Comparison of ENCODE assay signal across 8 cellular contexts in genomic region chr15:96893159-96893906, GRCh38.
DNase-seq lines count a peak whose midpoint lies in the region; ATAC-seq and TF ChIP-seq lines count a peak whose summit lies in the region.

No MANE protein-coding gene starts in this region.

- H3K36me3 ChIP-seq in Peyer's patch = no peaks in the 10 kb centered on the region
- H3K36me3 ChIP-seq in gastroesophageal sphincter = no peaks in the 10 kb centered on the region
- no peaks in the 10 kb centered on the region for H3K36me3 ChIP-seq in tibial artery

- TF ChIP-seq CTCF in Peyer's patch (IDR thresholded peaks at IDR 0.05) (peak in 4 of 6 experiments; percentile 19 to 50 (median 34)), gastroesophageal sphincter (IDR thresholded peaks at IDR 0.05) (peak; percentile 29 to 79 (median 46)), tibial artery (IDR thresholded peaks at IDR 0.05) (peak; percentile 54 to 63)

- H3K4me1 ChIP-seq in Peyer's patch = no peaks in the 10 kb centered on the region
- H3K4me1 ChIP-seq in gastroesophageal sphincter = peaks cover 0 to 12% (median 0%) of the 10 kb centered on the region in 3 donors
- H3K4me1 ChIP-seq in tibial artery = peaks cover 0 to 32% (median 0%) of the 10 kb centered on the region in 4 donors

- H3K27me3 ChIP-seq in Peyer's patch = no peaks in the 10 kb centered on the region
- H3K27me3 ChIP-seq in gastroesophageal sphincter = no peaks in the 10 kb centered on the region
- no peaks in the 10 kb centered on the region for H3K27me3 ChIP-seq in tibial artery

- TF ChIP-seq EP300 in gastroesophageal sphincter (IDR thresholded peaks at IDR 0.05) = no peak

- ATAC-seq in gastroesophageal sphincter (no peak), HG02610 (IDR thresholded peaks at IDR 0.05; ENCODE audit: unreplicated experiment) (no peak), HG02623 (IDR thresholded peaks at IDR 0.05; ENCODE audit: unreplicated experiment) (no peak)

- H3K4me3 ChIP-seq in Peyer's patch (no peak overlapping the region), gastroesophageal sphincter (no peak overlapping the region), tibial artery (no peak overlapping the region)

- intact Hi-C loops in tibial artery (cut with DNase I; ENCODE audit: low total_unique reads) = loop anchor here (5.0 kb wide), 1 partner anchor 531 kb away; no protein-coding TSS in a partner anchor

- H3K9me3 ChIP-seq in Peyer's patch (no peaks in the 10 kb centered on the region), gastroesophageal sphincter (no peaks in the 10 kb centered on the region), tibial artery (no peaks in the 10 kb centered on the region)

- DNase-seq in AG20443 (ENCODE audit: low spot score) = peak; percentile 12
- DNase-seq in HPDE6-E6E7 (ENCODE audit: extremely low spot score) = peak; percentile 15
- DNase-seq in Peyer's patch = no peak
- no peak for DNase-seq in tibial artery
- DNase-seq in NK-92 treated with Interleukin-12 subunit alpha and Interleukin-12 subunit beta, amount 100 ng/mL, for 24 hours (lab: John Stamatoyannopoulos, UW) = no peak

- 39 to 49% methylated on average over 5 of the region's 5 CpGs for WGBS in gastroesophageal sphincter (ENCODE audit: low coverage in 1 of 2), 2 donors

- H3K27ac ChIP-seq in Peyer's patch = no peak overlapping the region
- no peak overlapping the region for H3K27ac ChIP-seq in gastroesophageal sphincter
- H3K27ac ChIP-seq in tibial artery = no peak overlapping the region

- TF ChIP-seq POLR2A in Peyer's patch (IDR thresholded peaks at IDR 0.05) (no peak), gastroesophageal sphincter (IDR thresholded peaks at IDR 0.05) (no peak)

Comparison
In these comparisons a context has a peak if more than half of its experiments do, and no peak if none do; other contexts are left out.
1. DNase-seq: peak in AG20443 (single experiment) and HPDE6-E6E7 (single experiment); none in Peyer's patch (0 of 3), tibial artery (0 of 2) and NK-92 treated with Interleukin-12 subunit alpha and Interleukin-12 subunit beta, amount 100 ng/mL, for 24 hours (single experiment).
2. Peak in every context shown above with its lines, with median percentiles within 50 percentile points of each other: CTCF ChIP-seq.